1 cellular context compared by ENCODE assay signal in genomic region chr4:3858765-3859388, GRCh38.
TF ChIP-seq lines count a peak whose summit lies in the region.

No MANE protein-coding gene starts in this region.

TF ChIP-seq in K562, 482 proteins besides CTCF, POLR2A, EP300 and RAD21:
- peak; percentile 94 for TF ChIP-seq ZKSCAN8 (CRISPR knock-in tag; IDR thresholded peaks at IDR 0.05)
- TF ChIP-seq ZNF280A (IDR thresholded peaks at IDR 0.05; ENCODE audit: low read depth, partially characterized antibody) = no peak
